Comparison of ENCODE assay signal across 1 cellular context in the genomic region with DNA sequence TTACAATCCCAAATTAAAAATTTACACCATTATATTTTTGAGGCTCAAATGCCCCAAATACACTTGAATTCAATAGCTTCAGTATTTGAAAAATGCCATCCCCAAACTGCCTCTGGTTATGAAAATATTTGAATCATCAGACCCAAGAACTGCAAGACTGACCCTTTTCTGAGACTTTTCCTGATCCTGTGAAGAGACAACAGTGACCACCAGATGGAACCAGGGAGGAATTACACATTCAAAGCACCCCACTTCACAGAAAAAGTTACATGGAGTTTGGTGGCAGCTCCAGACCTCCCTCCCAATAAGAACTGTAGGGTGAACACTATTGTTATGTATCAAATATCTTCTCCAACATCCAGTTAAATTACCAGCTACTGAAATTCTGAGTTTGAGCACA.
TF ChIP-seq lines count a peak whose summit lies in the region.

No MANE protein-coding gene starts in this region.

TF ChIP-seq in SK-N-SH treated with all-trans-retinoic acid at 6 μM for 48 hours, 23 proteins besides CTCF, POLR2A, EP300 and RAD21 (continued from another document):
- TF ChIP-seq, protein P1, sequence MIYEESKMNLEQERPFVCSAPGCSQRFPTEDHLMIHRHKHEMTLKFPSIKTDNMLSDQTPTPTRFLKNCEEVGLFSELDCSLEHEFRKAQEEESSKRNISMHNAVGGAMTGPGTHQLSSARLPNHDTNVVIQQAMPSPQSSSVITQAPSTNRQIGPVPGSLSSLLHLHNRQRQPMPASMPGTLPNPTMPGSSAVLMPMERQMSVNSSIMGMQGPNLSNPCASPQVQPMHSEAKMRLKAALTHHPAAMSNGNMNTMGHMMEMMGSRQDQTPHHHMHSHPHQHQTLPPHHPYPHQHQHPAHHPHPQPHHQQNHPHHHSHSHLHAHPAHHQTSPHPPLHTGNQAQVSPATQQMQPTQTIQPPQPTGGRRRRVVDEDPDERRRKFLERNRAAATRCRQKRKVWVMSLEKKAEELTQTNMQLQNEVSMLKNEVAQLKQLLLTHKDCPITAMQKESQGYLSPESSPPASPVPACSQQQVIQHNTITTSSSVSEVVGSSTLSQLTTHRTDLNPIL (CRISPR knock-in tag; IDR thresholded peaks at IDR 0.05; ENCODE audit: low read depth) = no peak
- TF ChIP-seq ZC3H10 (CRISPR knock-in tag; IDR thresholded peaks at IDR 0.05) = no peak
- TF ChIP-seq PPARA (CRISPR knock-in tag; IDR thresholded peaks at IDR 0.05; ENCODE audit: borderline replicate concordance) = no peak
- TF ChIP-seq, protein P2, sequence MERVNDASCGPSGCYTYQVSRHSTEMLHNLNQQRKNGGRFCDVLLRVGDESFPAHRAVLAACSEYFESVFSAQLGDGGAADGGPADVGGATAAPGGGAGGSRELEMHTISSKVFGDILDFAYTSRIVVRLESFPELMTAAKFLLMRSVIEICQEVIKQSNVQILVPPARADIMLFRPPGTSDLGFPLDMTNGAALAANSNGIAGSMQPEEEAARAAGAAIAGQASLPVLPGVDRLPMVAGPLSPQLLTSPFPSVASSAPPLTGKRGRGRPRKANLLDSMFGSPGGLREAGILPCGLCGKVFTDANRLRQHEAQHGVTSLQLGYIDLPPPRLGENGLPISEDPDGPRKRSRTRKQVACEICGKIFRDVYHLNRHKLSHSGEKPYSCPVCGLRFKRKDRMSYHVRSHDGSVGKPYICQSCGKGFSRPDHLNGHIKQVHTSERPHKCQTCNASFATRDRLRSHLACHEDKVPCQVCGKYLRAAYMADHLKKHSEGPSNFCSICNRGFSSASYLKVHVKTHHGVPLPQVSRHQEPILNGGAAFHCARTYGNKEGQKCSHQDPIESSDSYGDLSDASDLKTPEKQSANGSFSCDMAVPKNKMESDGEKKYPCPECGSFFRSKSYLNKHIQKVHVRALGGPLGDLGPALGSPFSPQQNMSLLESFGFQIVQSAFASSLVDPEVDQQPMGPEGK (CRISPR knock-in tag; IDR thresholded peaks at IDR 0.05; ENCODE audit: borderline replicate concordance) = no peak
